ENCODE assay signal across 10 cellular contexts in genomic region chr15:78242128-78242527, GRCh38. TPM values are rescaled to one million over a fixed set of nuclear protein-coding genes. Genes with fewer than 3 reads are reported as not detected.
DNase-seq lines count a peak whose midpoint lies in the region; ATAC-seq, FAIRE-seq and TF ChIP-seq lines count a peak whose summit lies in the region.
"Had no signal": no experiment of that assay in that cellular context is flagged by ENCODE, and none has a peak within 500 bp of the region (broad histone marks: within the 10 kb centered on the region; RNA-seq: fewer than 3 reads in every experiment).

No MANE protein-coding gene starts in this region.

- H3K4me3 ChIP-seq in HepG2 (replicated peaks in 1 of 3; ENCODE audit: insufficient read depth in 1 of 3, low read depth in 2 of 3, low read length in 3 of 3) (no peak overlapping the region), spleen (no peak overlapping the region)

- no peak overlapping the region for H3K4me2 ChIP-seq in HepG2 (ENCODE audit: low read depth, low read length)

- H3K79me2 ChIP-seq in HepG2 (ENCODE audit: insufficient read depth, low read length): no peaks in the 10 kb centered on the region

- H3K9me3 ChIP-seq in HepG2 (ENCODE audit: low read length): no peaks in the 10 kb centered on the region
- H3K9me3 ChIP-seq in spleen: no peaks in the 10 kb centered on the region

- peak; percentile 47 for ATAC-seq in HepG2

- POLR2A ChIA-PET in HEK293T (lab: Yijun Ruan, JAX) (interaction anchor here (1.6 kb wide), 1 partner anchor 64 kb away, joined by 3 read pairs; no protein-coding TSS in a partner anchor), HepG2 (lab: Yijun Ruan, JAX) (no interaction called here)

- no peak overlapping the region for H3K9ac ChIP-seq in HepG2 (ENCODE audit: insufficient read depth, low read depth, low read length)

- peak; percentile 17 for DNase-seq in COR-L47 (lab: John Stamatoyannopoulos, UW)
- peak; percentile 65 for DNase-seq in HEK293T (ENCODE audit: extremely low spot score)
- DNase-seq in activated CD4-positive, alpha-beta T cell treated with anti-CD3 and anti-CD28 coated beads, Interleukin-2, amount 50 U/mL, for 48 hours: peak; percentile 31 to 37
- peak; percentile 55 for DNase-seq in HepG2 (ENCODE audit: low spot score)
- DNase-seq in AG08395 (ENCODE audit: low spot score): no peak
- DNase-seq in spleen: no peak
- no peak for DNase-seq in amniotic stem cell (lab: John Stamatoyannopoulos, UW)
- no peak for DNase-seq in GF-D8 (lab: John Stamatoyannopoulos, UW)
- DNase-seq: HCEC 1CT, NCI-H524 treated with DMSO at 0.1 percent for 48 hours had no signal

- 50% methylated on average over 2 of the region's 5 CpGs for WGBS in HepG2 (ENCODE audit: low lambda C conversion rate)
- WGBS in spleen, 5 donors: 64 to 77% (median 71%) methylated on average over 5 of the region's 5 CpGs

- CTCF ChIA-PET in HEK293T (lab: Yijun Ruan, JAX) (interaction anchor here (0.6 to 5.7 kb wide), 7 partner anchors 11 to 130 kb away, joined by 3 to 58 read pairs (median 6); no protein-coding TSS in a partner anchor), HepG2 (lab: Yijun Ruan, JAX; ENCODE audit: low intra/inter-chr PET ratio, low total read pairs) (interaction anchor here (2.0 to 2.6 kb wide), 2 partner anchors 47 to 129 kb away, joined by 13 to 14 read pairs; no protein-coding TSS in a partner anchor)

- intact Hi-C loops in HepG2 (cut with micrococcal nuclease; ENCODE audit: unreplicated experiment) (no loop called here), spleen (cut with DNase I; ENCODE audit: low total_unique reads) (loop anchor here (5.0 kb wide), 1 partner anchor 280 kb away; no protein-coding TSS in a partner anchor)

- TF ChIP-seq EP300 in HepG2 (IDR thresholded peaks at IDR 0.05; ENCODE audit: low read depth in 2 of 2, low read length in 2 of 2) (no peak), HepG2 (CRISPR knock-in tag; IDR thresholded peaks at IDR 0.05; ENCODE audit: borderline replicate concordance) (no peak)

- BruUV-seq in HepG2 (replicated peaks; lab: Mats Ljungman, UMichigan): no TSS peak

- H3K36me3 ChIP-seq in HepG2 (replicated peaks in 1 of 2; ENCODE audit: control insufficient read depth in 1 of 2, insufficient read depth in 2 of 2, low read length in 2 of 2): no peaks in the 10 kb centered on the region
- no peaks in the 10 kb centered on the region for H3K36me3 ChIP-seq in spleen

- H3K27me3 ChIP-seq in HepG2 (ENCODE audit: control insufficient read depth in 1 of 2, insufficient read depth in 2 of 2, low read length in 2 of 2): 0 out of 5 replicates have a peak, but pooled peaks cover 0 to 4% of the 10 kb centered on the region in 2 experiments
- peaks cover 0 to 13% (median 0%) of the 10 kb centered on the region in 7 donors for H3K27me3 ChIP-seq in spleen (replicated peaks in 1 of 7)

- no peak for TF ChIP-seq RAD21 in HepG2 (CRISPR knock-in tag; IDR thresholded peaks at IDR 0.05)

- in situ Hi-C loops in HepG2 (cut with HindIII; ENCODE audit: extremely low pct_ligation_motif_present, low pct_unique_long_range_greater_than_20kb): loop anchor here (5.0 to 25.0 kb wide), 3 partner anchors 65 to 280 kb away; no protein-coding TSS in a partner anchor

- TF ChIP-seq POLR2A in HepG2 (IDR thresholded peaks at IDR 0.05; ENCODE audit: insufficient read depth in 1 of 2, low read depth in 2 of 2, low read length in 2 of 2) (no peak), spleen (IDR thresholded peaks at IDR 0.05) (no peak)

- no peak overlapping the region for H2AFZ ChIP-seq in HepG2 (ENCODE audit: low read length)

- TF ChIP-seq CTCF in HepG2 (CRISPR knock-in tag; IDR thresholded peaks at IDR 0.05) (peak; percentile 55), spleen (IDR thresholded peaks at IDR 0.05 in 8 of 11, conservative IDR thresholded peaks at IDR 0.05 in 3 of 11) (peak in 3 of 11 experiments; percentile 11 to 32 (median 23))

- H4K20me1 ChIP-seq in HepG2 (ENCODE audit: insufficient read depth, low read length): no peaks in the 10 kb centered on the region

- no peak overlapping the region for H3K27ac ChIP-seq in HepG2 (ENCODE audit: extremely low read length, insufficient read depth, low read length)
- no peak overlapping the region for H3K27ac ChIP-seq in spleen

- no peak for FAIRE-seq in HepG2 (lab: Jason Lieb, UNC)

- peaks cover 32% of the 10 kb centered on the region for H3K4me1 ChIP-seq in HepG2 (ENCODE audit: insufficient read depth, low read length)
- H3K4me1 ChIP-seq in spleen: peaks cover 0 to 15% (median 2%) of the 10 kb centered on the region in 6 donors

RNA-seq across cellular contexts. Expression of gene ACSBG1, which starts 7.8 kb away (rescaled TPM):
- total RNA-seq in HepG2 (2016; rRNA removed; fragmentation: Illumina TruSeq; extraction: Trizol) (0.35 and 0.97 TPM in 2 replicates), spleen (under 1 TPM in 3 of 7 donors, not detected in 4; 0.16 to 0.26 (median 0.23) TPM)
- total RNA-seq in HepG2 (2016; cell fraction: cytosol; rRNA removed; fragmentation: Illumina TruSeq; extraction: Trizol; ENCODE audit: low read depth): not detected in 2 replicates
- total RNA-seq in HepG2 (2016; cell fraction: insoluble cytoplasmic fraction; rRNA removed; fragmentation: Illumina TruSeq; extraction: Trizol): 0.56 and 0.76 TPM in 2 replicates
- 0.14 and 0.40 TPM in 2 replicates for total RNA-seq in HepG2 (2016; cell fraction: membrane; rRNA removed; fragmentation: Illumina TruSeq; extraction: Trizol)
- total RNA-seq in HepG2 (2016; cell fraction: nucleus; rRNA removed; fragmentation: Illumina TruSeq; extraction: Trizol): 0.31 and 0.84 TPM in 2 replicates
- polyA plus RNA-seq in HepG2 (2011; rRNA removed) (0.71 and 0.81 TPM in 2 replicates), spleen (under 1 TPM; 0.19 to 0.33 (median 0.28) TPM)
- 0.45 and 1.1 TPM in 2 replicates for polyA plus RNA-seq in HepG2 (2011; cell fraction: cytosol; rRNA removed)
- polyA plus RNA-seq in HepG2 (2011; cell fraction: nucleus; rRNA removed): 2.1 and 2.6 TPM in 2 replicates
- polyA plus RNA-seq in HepG2 (2012): 0.74 and 0.77 TPM in 2 replicates
- 0.10 and 0.26 TPM in 2 replicates for polyA plus RNA-seq in HepG2 (2016; cell fraction: cytosol; fragmentation: Illumina TruSeq; extraction: Trizol; ENCODE audit: low read depth)
- polyA plus RNA-seq in HepG2 (2016; cell fraction: insoluble cytoplasmic fraction; fragmentation: Illumina TruSeq; extraction: Trizol; ENCODE audit: low read depth): 0.36 and 0.49 TPM in 2 replicates
- 0.10 and 0.29 TPM in 2 replicates for polyA plus RNA-seq in HepG2 (2016; cell fraction: membrane; fragmentation: Illumina TruSeq; extraction: Trizol; ENCODE audit: low read depth)
- 1.1 and 1.2 TPM in 2 replicates for polyA plus RNA-seq in HepG2 (2016; cell fraction: nucleus; fragmentation: Illumina TruSeq; extraction: Trizol; ENCODE audit: insufficient read depth, low read depth)
- polyA minus RNA-seq in HepG2 (2011; rRNA and poly(A)+ RNA removed; ENCODE audit: low replicate concordance): 3.6 and 4.7 TPM in 2 replicates
- polyA minus RNA-seq in HepG2 (2011; cell fraction: cytosol; rRNA and poly(A)+ RNA removed): 1.6 and 1.8 TPM in 2 replicates
- polyA minus RNA-seq in HepG2 (2011; cell fraction: nucleus; rRNA and poly(A)+ RNA removed): 1.3 and 1.6 TPM in 2 replicates

RNA-seq across cellular contexts. Expression of gene DNAJA4, which starts 22.2 kb away (rescaled TPM):
- total RNA-seq in HepG2 (2016; rRNA removed; fragmentation: Illumina TruSeq; extraction: Trizol): not detected in 2 replicates
- not detected in 2 replicates for total RNA-seq in HepG2 (2016; cell fraction: cytosol; rRNA removed; fragmentation: Illumina TruSeq; extraction: Trizol; ENCODE audit: low read depth)
- not detected in 2 replicates for total RNA-seq in HepG2 (2016; cell fraction: insoluble cytoplasmic fraction; rRNA removed; fragmentation: Illumina TruSeq; extraction: Trizol)
- not detected in 2 replicates for total RNA-seq in HepG2 (2016; cell fraction: membrane; rRNA removed; fragmentation: Illumina TruSeq; extraction: Trizol)
- not detected in 2 replicates for total RNA-seq in HepG2 (2016; cell fraction: nucleus; rRNA removed; fragmentation: Illumina TruSeq; extraction: Trizol)
- polyA plus RNA-seq in HepG2 (2011; rRNA removed): not detected in 2 replicates
- not detected in 2 replicates for polyA plus RNA-seq in HepG2 (2011; cell fraction: cytosol; rRNA removed)
- not detected in 2 replicates for polyA plus RNA-seq in HepG2 (2011; cell fraction: nucleus; rRNA removed)
- polyA plus RNA-seq in HepG2 (2012): 0.56 and 0.99 TPM in 2 replicates
- polyA plus RNA-seq in HepG2 (2016; cell fraction: cytosol; fragmentation: Illumina TruSeq; extraction: Trizol; ENCODE audit: low read depth): not detected in 2 replicates
- not detected in 2 replicates for polyA plus RNA-seq in HepG2 (2016; cell fraction: insoluble cytoplasmic fraction; fragmentation: Illumina TruSeq; extraction: Trizol; ENCODE audit: low read depth)
- polyA plus RNA-seq in HepG2 (2016; cell fraction: membrane; fragmentation: Illumina TruSeq; extraction: Trizol; ENCODE audit: low read depth): not detected in 2 replicates
- polyA plus RNA-seq in HepG2 (2016; cell fraction: nucleus; fragmentation: Illumina TruSeq; extraction: Trizol; ENCODE audit: insufficient read depth, low read depth): not detected in 2 replicates
- 73.6 TPM in 1 of 2 replicates, not detected in the other for polyA minus RNA-seq in HepG2 (2011; rRNA and poly(A)+ RNA removed; ENCODE audit: low replicate concordance)
- 0.49 and 1.8 TPM in 2 replicates for polyA minus RNA-seq in HepG2 (2011; cell fraction: cytosol; rRNA and poly(A)+ RNA removed)
- polyA minus RNA-seq in HepG2 (2011; cell fraction: nucleus; rRNA and poly(A)+ RNA removed): 0.52 and 0.62 TPM in 2 replicates
- 10 to 100 TPM; 12.7 to 51.7 (median 18.1) TPM for total RNA-seq in spleen
- polyA plus RNA-seq in spleen: 10 to 100 TPM in 1 of 3 donors, 1 to 10 TPM in 2; 6.0 to 10.5 (median 7.2) TPM

RNA-seq across cellular contexts. Expression of gene SKIC8, which starts 57.3 kb away (rescaled TPM):
- 69.5 and 98.2 TPM in 2 replicates for total RNA-seq in HepG2 (2016; rRNA removed; fragmentation: Illumina TruSeq; extraction: Trizol)
- 25.7 and 28.8 TPM in 2 replicates for total RNA-seq in HepG2 (2016; cell fraction: cytosol; rRNA removed; fragmentation: Illumina TruSeq; extraction: Trizol; ENCODE audit: low read depth)
- 75.6 and 98.4 TPM in 2 replicates for total RNA-seq in HepG2 (2016; cell fraction: insoluble cytoplasmic fraction; rRNA removed; fragmentation: Illumina TruSeq; extraction: Trizol)
- total RNA-seq in HepG2 (2016; cell fraction: membrane; rRNA removed; fragmentation: Illumina TruSeq; extraction: Trizol): 27.4 and 33.5 TPM in 2 replicates
- total RNA-seq in HepG2 (2016; cell fraction: nucleus; rRNA removed; fragmentation: Illumina TruSeq; extraction: Trizol): 34.6 and 44.7 TPM in 2 replicates
- 56.5 and 70.6 TPM in 2 replicates for polyA plus RNA-seq in HepG2 (2011; rRNA removed)
- polyA plus RNA-seq in HepG2 (2011; cell fraction: cytosol; rRNA removed): 63.7 and 75.5 TPM in 2 replicates
- polyA plus RNA-seq in HepG2 (2011; cell fraction: nucleus; rRNA removed): 27.4 and 33.7 TPM in 2 replicates
- 36.6 and 44.0 TPM in 2 replicates for polyA plus RNA-seq in HepG2 (2012)
- 15.0 and 18.2 TPM in 2 replicates for polyA plus RNA-seq in HepG2 (2016; cell fraction: cytosol; fragmentation: Illumina TruSeq; extraction: Trizol; ENCODE audit: low read depth)
- 80.6 and 87.2 TPM in 2 replicates for polyA plus RNA-seq in HepG2 (2016; cell fraction: insoluble cytoplasmic fraction; fragmentation: Illumina TruSeq; extraction: Trizol; ENCODE audit: low read depth)
- 19.8 and 20.6 TPM in 2 replicates for polyA plus RNA-seq in HepG2 (2016; cell fraction: membrane; fragmentation: Illumina TruSeq; extraction: Trizol; ENCODE audit: low read depth)
- polyA plus RNA-seq in HepG2 (2016; cell fraction: nucleus; fragmentation: Illumina TruSeq; extraction: Trizol; ENCODE audit: insufficient read depth, low read depth): 53.4 and 56.4 TPM in 2 replicates
- 48.3 and 106 TPM in 2 replicates for polyA minus RNA-seq in HepG2 (2011; rRNA and poly(A)+ RNA removed; ENCODE audit: low replicate concordance)
- polyA minus RNA-seq in HepG2 (2011; cell fraction: cytosol; rRNA and poly(A)+ RNA removed): 24.9 and 26.1 TPM in 2 replicates
- polyA minus RNA-seq in HepG2 (2011; cell fraction: nucleus; rRNA and poly(A)+ RNA removed): 28.3 and 36.9 TPM in 2 replicates
- 10 to 100 TPM; 33.3 to 60.6 (median 40.5) TPM for total RNA-seq in spleen
- polyA plus RNA-seq in spleen: 10 to 100 TPM; 41.2 to 52.3 (median 42.1) TPM

Comparison
In these comparisons a context has a peak if more than half of its experiments do, and no peak if none do; other contexts are left out.
1. DNase-seq: peak in COR-L47 (single experiment), HEK293T (single experiment), activated CD4-positive, alpha-beta T cell treated with anti-CD3 and anti-CD28 coated beads, Interleukin-2, amount 50 U/mL, for 48 hours (2 of 2) and HepG2 (single experiment); none in AG08395 (single experiment), spleen (single experiment), amniotic stem cell (single experiment) and GF-D8 (single experiment).
2. RNA of gene DNAJA4, which starts 22.2 kb away (total RNA-seq): 12.7 to 51.7 TPM in spleen; not detected in HepG2; every median in the first group is over 10 times any median in the second.